Comparison of ENCODE assay signal across 3 cellular contexts in the genomic region with DNA sequence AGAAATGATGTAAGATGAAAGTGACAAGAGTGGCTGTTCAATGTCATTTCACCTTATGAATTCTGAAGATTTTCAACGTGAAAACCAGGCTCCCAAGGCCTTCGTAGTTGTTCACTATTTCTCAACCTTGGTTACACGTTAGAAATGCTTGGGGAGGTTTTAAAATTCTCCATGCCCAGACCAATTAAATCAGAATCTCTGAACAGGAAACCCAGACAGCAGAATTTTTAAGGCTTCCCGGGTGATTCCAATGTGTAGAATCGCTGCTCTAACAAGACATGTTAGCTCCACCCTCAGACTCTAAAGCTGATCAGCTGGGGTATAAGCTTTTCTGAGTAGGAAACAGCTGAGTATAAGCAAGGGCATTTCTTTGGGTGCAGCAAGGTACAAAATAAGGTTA.
TF ChIP-seq lines count a peak whose summit lies in the region.

No MANE protein-coding gene starts in this region.

TF ChIP-seq in SK-N-SH treated with all-trans-retinoic acid at 6 μM for 48 hours, 23 proteins besides CTCF, POLR2A, EP300 and RAD21 (continued from another document):
- TF ChIP-seq, protein P1, sequence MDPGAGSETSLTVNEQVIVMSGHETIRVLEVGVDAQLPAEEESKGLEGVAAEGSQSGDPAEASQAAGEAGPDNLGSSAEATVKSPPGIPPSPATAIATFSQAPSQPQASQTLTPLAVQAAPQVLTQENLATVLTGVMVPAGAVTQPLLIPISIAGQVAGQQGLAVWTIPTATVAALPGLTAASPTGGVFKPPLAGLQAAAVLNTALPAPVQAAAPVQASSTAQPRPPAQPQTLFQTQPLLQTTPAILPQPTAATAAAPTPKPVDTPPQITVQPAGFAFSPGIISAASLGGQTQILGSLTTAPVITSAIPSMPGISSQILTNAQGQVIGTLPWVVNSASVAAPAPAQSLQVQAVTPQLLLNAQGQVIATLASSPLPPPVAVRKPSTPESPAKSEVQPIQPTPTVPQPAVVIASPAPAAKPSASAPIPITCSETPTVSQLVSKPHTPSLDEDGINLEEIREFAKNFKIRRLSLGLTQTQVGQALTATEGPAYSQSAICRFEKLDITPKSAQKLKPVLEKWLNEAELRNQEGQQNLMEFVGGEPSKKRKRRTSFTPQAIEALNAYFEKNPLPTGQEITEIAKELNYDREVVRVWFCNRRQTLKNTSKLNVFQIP (CRISPR knock-in tag; IDR thresholded peaks at IDR 0.05; ENCODE audit: borderline replicate concordance, low read depth), result no peak

TF ChIP-seq in SK-N-SH, 30 proteins besides CTCF, POLR2A, EP300 and RAD21 (continued from another document):
- TF ChIP-seq, protein P2, sequence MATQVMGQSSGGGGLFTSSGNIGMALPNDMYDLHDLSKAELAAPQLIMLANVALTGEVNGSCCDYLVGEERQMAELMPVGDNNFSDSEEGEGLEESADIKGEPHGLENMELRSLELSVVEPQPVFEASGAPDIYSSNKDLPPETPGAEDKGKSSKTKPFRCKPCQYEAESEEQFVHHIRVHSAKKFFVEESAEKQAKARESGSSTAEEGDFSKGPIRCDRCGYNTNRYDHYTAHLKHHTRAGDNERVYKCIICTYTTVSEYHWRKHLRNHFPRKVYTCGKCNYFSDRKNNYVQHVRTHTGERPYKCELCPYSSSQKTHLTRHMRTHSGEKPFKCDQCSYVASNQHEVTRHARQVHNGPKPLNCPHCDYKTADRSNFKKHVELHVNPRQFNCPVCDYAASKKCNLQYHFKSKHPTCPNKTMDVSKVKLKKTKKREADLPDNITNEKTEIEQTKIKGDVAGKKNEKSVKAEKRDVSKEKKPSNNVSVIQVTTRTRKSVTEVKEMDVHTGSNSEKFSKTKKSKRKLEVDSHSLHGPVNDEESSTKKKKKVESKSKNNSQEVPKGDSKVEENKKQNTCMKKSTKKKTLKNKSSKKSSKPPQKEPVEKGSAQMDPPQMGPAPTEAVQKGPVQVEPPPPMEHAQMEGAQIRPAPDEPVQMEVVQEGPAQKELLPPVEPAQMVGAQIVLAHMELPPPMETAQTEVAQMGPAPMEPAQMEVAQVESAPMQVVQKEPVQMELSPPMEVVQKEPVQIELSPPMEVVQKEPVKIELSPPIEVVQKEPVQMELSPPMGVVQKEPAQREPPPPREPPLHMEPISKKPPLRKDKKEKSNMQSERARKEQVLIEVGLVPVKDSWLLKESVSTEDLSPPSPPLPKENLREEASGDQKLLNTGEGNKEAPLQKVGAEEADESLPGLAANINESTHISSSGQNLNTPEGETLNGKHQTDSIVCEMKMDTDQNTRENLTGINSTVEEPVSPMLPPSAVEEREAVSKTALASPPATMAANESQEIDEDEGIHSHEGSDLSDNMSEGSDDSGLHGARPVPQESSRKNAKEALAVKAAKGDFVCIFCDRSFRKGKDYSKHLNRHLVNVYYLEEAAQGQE (IDR thresholded peaks at IDR 0.05; ENCODE audit: low read depth, low read length), result no peak
- TF ChIP-seq, protein P3, sequence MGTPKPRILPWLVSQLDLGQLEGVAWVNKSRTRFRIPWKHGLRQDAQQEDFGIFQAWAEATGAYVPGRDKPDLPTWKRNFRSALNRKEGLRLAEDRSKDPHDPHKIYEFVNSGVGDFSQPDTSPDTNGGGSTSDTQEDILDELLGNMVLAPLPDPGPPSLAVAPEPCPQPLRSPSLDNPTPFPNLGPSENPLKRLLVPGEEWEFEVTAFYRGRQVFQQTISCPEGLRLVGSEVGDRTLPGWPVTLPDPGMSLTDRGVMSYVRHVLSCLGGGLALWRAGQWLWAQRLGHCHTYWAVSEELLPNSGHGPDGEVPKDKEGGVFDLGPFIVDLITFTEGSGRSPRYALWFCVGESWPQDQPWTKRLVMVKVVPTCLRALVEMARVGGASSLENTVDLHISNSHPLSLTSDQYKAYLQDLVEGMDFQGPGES (IDR thresholded peaks at IDR 0.05; ENCODE audit: low read depth, low read length), result no peak
- TF ChIP-seq YY1 (IDR thresholded peaks at IDR 0.05; ENCODE audit: low read depth), result no peak
- no peak for TF ChIP-seq SIN3A (IDR thresholded peaks at IDR 0.05; ENCODE audit: borderline replicate concordance, low read depth, low read length)
- no peak for TF ChIP-seq SMC3 (IDR thresholded peaks at IDR 0.05; ENCODE audit: low read depth, low read length)

TF ChIP-seq in HCT116, 20 proteins besides CTCF, POLR2A, EP300 and RAD21 (continued from another document):
- TF ChIP-seq CBX3 (IDR thresholded peaks at IDR 0.05; ENCODE audit: low read depth), result no peak
TF ChIP-seq in HCT116: peak in this region for 0.
